In the genomic region with DNA sequence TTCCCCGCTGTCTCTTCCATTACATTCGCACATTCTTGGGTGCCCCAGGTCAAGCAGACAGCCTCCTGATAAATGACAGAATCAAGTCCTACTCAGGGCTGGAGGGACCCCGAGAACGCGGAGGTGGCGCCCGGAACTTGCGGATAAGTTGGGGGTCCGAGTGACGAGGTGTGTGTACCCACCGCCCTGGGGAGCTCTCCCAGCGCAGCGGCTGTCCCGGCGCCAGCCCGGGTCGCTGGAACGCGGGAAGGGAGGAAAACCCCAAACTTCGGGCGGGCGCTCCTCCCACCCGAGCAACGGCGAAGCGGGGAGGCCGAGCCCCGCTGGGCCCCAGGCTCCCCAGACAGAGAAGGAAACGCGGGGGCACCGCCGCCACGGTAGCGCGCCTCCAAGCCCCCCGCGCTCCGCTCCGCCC, we compare ENCODE assay signal across 8 cellular contexts. TPM values are rescaled to one million over a fixed set of nuclear protein-coding genes. Genes with fewer than 3 reads are reported as not detected.
DNase-seq lines count a peak whose midpoint lies in the region; ATAC-seq and TF ChIP-seq lines count a peak whose summit lies in the region.

No MANE protein-coding gene starts in this region.

- H3K4me1 Mint-ChIP-seq in activated T-helper 2 cell treated with anti-CD3 and anti-CD28 coated beads, Interferon-gamma antibody, Interleukin-2, Interleukin-4, amounts not matched to agents 10 μg/mL and 5 μg/mL and 100 μg/mL, durations not matched to agents 14 hours and 24 hours and 36 hours (ENCODE audit: low read depth): peaks cover 34% of the 10 kb centered on the region

- no peak for DNase-seq in activated T-helper 2 cell treated with anti-CD3 and anti-CD28 coated beads, Interferon-gamma antibody, Interleukin-2, Interleukin-4, amounts not matched to agents 10 μg/mL and 5 μg/mL and 100 μg/mL, durations not matched to agents 14 hours and 24 hours and 36 hours (ENCODE audit: low spot score)
- DNase-seq in stomach (no peak), NCI-H187 treated with DMSO at 0.1 percent for 48 hours (lab: John Stamatoyannopoulos, UW) (no peak), Kasumi-1 (lab: John Stamatoyannopoulos, UW) (no peak)

- no peak for TF ChIP-seq CTCF in stomach (IDR thresholded peaks at IDR 0.05)

- peaks cover 25% of the 10 kb centered on the region for H3K36me3 Mint-ChIP-seq in activated T-helper 2 cell treated with anti-CD3 and anti-CD28 coated beads, Interferon-gamma antibody, Interleukin-2, Interleukin-4, amounts not matched to agents 10 μg/mL and 5 μg/mL and 100 μg/mL, durations not matched to agents 14 hours and 24 hours and 36 hours (ENCODE audit: low read depth)

- H3K27me3 Mint-ChIP-seq in activated T-helper 2 cell treated with anti-CD3 and anti-CD28 coated beads, Interferon-gamma antibody, Interleukin-2, Interleukin-4, amounts not matched to agents 10 μg/mL and 5 μg/mL and 100 μg/mL, durations not matched to agents 14 hours and 24 hours and 36 hours (ENCODE audit: low read depth): no peaks in the 10 kb centered on the region

- peaks cover 16 to 44% (median 31%) of the 10 kb centered on the region in 4 donors for H3K4me1 ChIP-seq in stomach

- peak overlapping the region; percentile 76 for H3K27ac Mint-ChIP-seq in activated T-helper 2 cell treated with anti-CD3 and anti-CD28 coated beads, Interferon-gamma antibody, Interleukin-2, Interleukin-4, amounts not matched to agents 10 μg/mL and 5 μg/mL and 100 μg/mL, durations not matched to agents 14 hours and 24 hours and 36 hours

- no peaks in the 10 kb centered on the region for H3K36me3 ChIP-seq in stomach

- 0% methylated on average over 9 to 39 of the region's 39 CpGs for WGBS in stomach, 5 donors

- no peaks in the 10 kb centered on the region for H3K9me3 Mint-ChIP-seq in activated T-helper 2 cell treated with anti-CD3 and anti-CD28 coated beads, Interferon-gamma antibody, Interleukin-2, Interleukin-4, amounts not matched to agents 10 μg/mL and 5 μg/mL and 100 μg/mL, durations not matched to agents 14 hours and 24 hours and 36 hours

- no peak for TF ChIP-seq EP300 in stomach (IDR thresholded peaks at IDR 0.05)

- TF ChIP-seq POLR2A in stomach (IDR thresholded peaks at IDR 0.05): no peak

- no peaks in the 10 kb centered on the region for H3K9me3 ChIP-seq in iPS-18c (ENCODE audit: control insufficient read depth, insufficient read depth, low read length)
- H3K9me3 ChIP-seq in stomach: no peaks in the 10 kb centered on the region

- intact Hi-C loops in activated T-helper 2 cell treated with anti-CD3 and anti-CD28 coated beads, Interferon-gamma antibody, Interleukin-2, Interleukin-4, amounts not matched to agents 10 μg/mL and 5 μg/mL and 100 μg/mL, durations not matched to agents 14 hours and 24 hours and 36 hours (cut with micrococcal nuclease): loop anchor here (2.0 to 5.0 kb wide), 2 partner anchors 48 to 174 kb away; partner anchors contain the start of genes FEM1B and PIAS1
- intact Hi-C loops in stomach (cut with DNase I; ENCODE audit: low total_unique reads): no loop called here

- peak; percentile 10 for ATAC-seq in GM18517 (IDR thresholded peaks at IDR 0.05; ENCODE audit: unreplicated experiment)
- peak; percentile 0 for ATAC-seq in HG03159 (IDR thresholded peaks at IDR 0.05; ENCODE audit: unreplicated experiment)
- ATAC-seq in GM18498 (IDR thresholded peaks at IDR 0.05; ENCODE audit: unreplicated experiment): no peak

- H3K4me3 ChIP-seq in iPS-18c (ENCODE audit: insufficient read depth, low read depth, low read length) (peak overlapping the region; percentile 93), stomach (peak overlapping the region; percentile 75 to 91 (median 88))

- peak overlapping the region; percentile 94 for H3K4me3 Mint-ChIP-seq in activated T-helper 2 cell treated with anti-CD3 and anti-CD28 coated beads, Interferon-gamma antibody, Interleukin-2, Interleukin-4, amounts not matched to agents 10 μg/mL and 5 μg/mL and 100 μg/mL, durations not matched to agents 14 hours and 24 hours and 36 hours (ENCODE audit: low read depth)

- H3K27ac ChIP-seq in stomach: peak overlapping the region; percentile 84 to 93 (median 88)

- H3K27me3 ChIP-seq in stomach: no peaks in the 10 kb centered on the region

RNA-seq across cellular contexts. Expression of gene CLN6, which starts 0.6 kb away (rescaled TPM):
- 82.4 and 84.9 TPM in 2 replicates for total RNA-seq in activated T-helper 2 cell treated with anti-CD3 and anti-CD28 coated beads, Interferon-gamma antibody, Interleukin-2, Interleukin-4, amounts not matched to agents 10 μg/mL and 5 μg/mL and 100 μg/mL, durations not matched to agents 14 hours and 24 hours and 36 hours
- total RNA-seq in stomach: 100 to 1,000 TPM in 1 of 5 donors, 10 to 100 TPM in 3, 1 to 10 TPM in 1; 6.4 to 151 (median 25.0) TPM
- polyA plus RNA-seq in stomach: 10 to 100 TPM in 1 of 3 donors, 1 to 10 TPM in 2; 8.7 to 17.1 (median 9.2) TPM

RNA-seq across cellular contexts. Expression of gene CALML4, which starts 23.8 kb away (rescaled TPM):
- total RNA-seq in activated T-helper 2 cell treated with anti-CD3 and anti-CD28 coated beads, Interferon-gamma antibody, Interleukin-2, Interleukin-4, amounts not matched to agents 10 μg/mL and 5 μg/mL and 100 μg/mL, durations not matched to agents 14 hours and 24 hours and 36 hours: 11.9 and 12.1 TPM in 2 replicates
- total RNA-seq in stomach: 10 to 100 TPM in 4 of 5 donors, 1 to 10 TPM in 1; 7.6 to 24.3 (median 14.9) TPM
- polyA plus RNA-seq in stomach: 10 to 100 TPM in 2 of 3 donors, 1 to 10 TPM in 1; 9.8 to 13.8 (median 12.1) TPM

RNA-seq across cellular contexts. Expression of gene FEM1B, which starts 48.6 kb away (rescaled TPM):
- total RNA-seq in activated T-helper 2 cell treated with anti-CD3 and anti-CD28 coated beads, Interferon-gamma antibody, Interleukin-2, Interleukin-4, amounts not matched to agents 10 μg/mL and 5 μg/mL and 100 μg/mL, durations not matched to agents 14 hours and 24 hours and 36 hours: 45.1 and 50.4 TPM in 2 replicates
- 10 to 100 TPM; 18.1 to 92.0 (median 31.2) TPM for total RNA-seq in stomach
- polyA plus RNA-seq in stomach: 10 to 100 TPM in 1 of 3 donors, 1 to 10 TPM in 2; 8.2 to 13.3 (median 9.9) TPM
